ENCODE assay signal across 8 cellular contexts in genomic region chr6:43687079-43687436, GRCh38. TPM values are rescaled to one million over a fixed set of nuclear protein-coding genes. Genes with fewer than 3 reads are reported as not detected.
DNase-seq lines count a peak whose midpoint lies in the region; ATAC-seq and TF ChIP-seq lines count a peak whose summit lies in the region.

No MANE protein-coding gene starts in this region.

- no peaks in the 10 kb centered on the region for H3K36me3 Mint-ChIP-seq in glutamatergic neuron (ENCODE audit: unreplicated experiment)

- peaks cover 4% of the 10 kb centered on the region for H3K9me3 Mint-ChIP-seq in glutamatergic neuron (ENCODE audit: unreplicated experiment)

- H3K4me1 Mint-ChIP-seq in glutamatergic neuron (ENCODE audit: low read depth, unreplicated experiment): peaks cover 17% of the 10 kb centered on the region

- H3K4me3 Mint-ChIP-seq in glutamatergic neuron (ENCODE audit: unreplicated experiment): peak overlapping the region; percentile 98

- peak overlapping the region; percentile 69 for H3K4me3 ChIP-seq in GM12875 (ENCODE audit: low read depth, low read length)
- H3K4me3 ChIP-seq in WERI-Rb-1 (ENCODE audit: low read depth, low read length): peak overlapping the region; percentile 90
- peak overlapping the region; percentile 98 for H3K4me3 ChIP-seq in skeletal muscle cell (ENCODE audit: low read depth, low read length)

- no peaks in the 10 kb centered on the region for H3K9me3 ChIP-seq in WERI-Rb-1 (ENCODE audit: severe bottlenecking)

- ATAC-seq in HG03175 (IDR thresholded peaks at IDR 0.05; ENCODE audit: unreplicated experiment) (no peak), HG02642 (IDR thresholded peaks at IDR 0.05; ENCODE audit: poor library complexity, unreplicated experiment) (no peak)

- no peaks in the 10 kb centered on the region for H3K27me3 ChIP-seq in WERI-Rb-1 (ENCODE audit: insufficient read depth, low read depth, severe bottlenecking)

- peak overlapping the region; percentile 69 for H3K27ac ChIP-seq in WERI-Rb-1

- DNase-seq in WERI-Rb-1 (no peak), glutamatergic neuron (no peak), skeletal muscle cell (ENCODE audit: low read depth) (no peak), glomerular visceral epithelial cell (ENCODE audit: extremely low spot score) (no peak), putamen (ENCODE audit: low spot score) (no peak)

- no peak for TF ChIP-seq CTCF in GM12875 (IDR thresholded peaks at IDR 0.05; ENCODE audit: borderline replicate concordance, insufficient read depth, low read depth, low read length)
- TF ChIP-seq CTCF in WERI-Rb-1 (IDR thresholded peaks at IDR 0.05; ENCODE audit: low read depth, low read length): no peak
- no peak for TF ChIP-seq CTCF in glutamatergic neuron (IDR thresholded peaks at IDR 0.05; ENCODE audit: partially characterized antibody, unreplicated experiment)

- peak overlapping the region; percentile 83 for H3K27ac Mint-ChIP-seq in glutamatergic neuron (ENCODE audit: unreplicated experiment)

- H3K27me3 Mint-ChIP-seq in glutamatergic neuron (ENCODE audit: unreplicated experiment): peaks cover 3% of the 10 kb centered on the region

- H3K36me3 ChIP-seq in WERI-Rb-1: peaks cover 31% of the 10 kb centered on the region

RNA-seq across cellular contexts. Expression of gene MRPS18A, which starts 0.5 kb away (rescaled TPM):
- 27.7 TPM for total RNA-seq in glutamatergic neuron (ENCODE audit: unreplicated experiment)

RNA-seq across cellular contexts. Expression of gene RSPH9, which starts 42.2 kb away (rescaled TPM):
- 0.22 TPM for total RNA-seq in glutamatergic neuron (ENCODE audit: unreplicated experiment)

RNA-seq across cellular contexts. Expression of gene MAD2L1BP, which starts 51.4 kb away (rescaled TPM):
- total RNA-seq in glutamatergic neuron (ENCODE audit: unreplicated experiment): 38.8 TPM

RNA-seq across cellular contexts. Expression of gene GTPBP2, which starts 58.0 kb away (rescaled TPM):
- total RNA-seq in glutamatergic neuron (ENCODE audit: unreplicated experiment): 114 TPM
